In genomic region chr17:41784207-41784744, GRCh38 we compare ENCODE assay signal across 6 cellular contexts. TPM values are rescaled to one million over a fixed set of nuclear protein-coding genes. Genes with fewer than 3 reads are reported as not detected.
A peak's percentile ranks its signal among the peaks of the same experiment; 100 is the strongest.
DNase-seq lines count a peak whose midpoint lies in the region; ATAC-seq and TF ChIP-seq lines count a peak whose summit lies in the region.

No MANE protein-coding gene starts in this region.

- peak overlapping the region; percentile 99 for H3K27ac ChIP-seq in mucosa of rectum (ENCODE audit: low read depth in 2 of 2, low read length in 2 of 2)

- POLR2A ChIA-PET in WTC11 (lab: Charles Lee): interaction anchor here (0.7 to 4.1 kb wide), 10 partner anchors 7 to 233 kb away, joined by 3 to 142 read pairs (median 24); partner anchors contain the start of genes DNAJC7, EIF1, FKBP10 and KLHL11

- peak overlapping the region; percentile 99 for H3K27ac Mint-ChIP-seq in WTC11

- H3K27me3 Mint-ChIP-seq in WTC11 (ENCODE audit: low read depth): no peaks in the 10 kb centered on the region

- peaks cover 0 to 3% of the 10 kb centered on the region in 2 donors for H3K36me3 ChIP-seq in mucosa of rectum (ENCODE audit: control insufficient read depth in 2 of 2, insufficient read depth in 2 of 2, low read length in 2 of 2)

- H3K9ac ChIP-seq in mucosa of rectum (ENCODE audit: low read depth in 1 of 2, low read length in 2 of 2): peak overlapping the region in 1 of 2 donors; percentile 98

- ATAC-seq in WTC11: peak; percentile 1
- no peak for ATAC-seq in HG03095 (IDR thresholded peaks at IDR 0.05; ENCODE audit: unreplicated experiment)
- ATAC-seq in HG02678 (IDR thresholded peaks at IDR 0.05; ENCODE audit: unreplicated experiment): no peak
- ATAC-seq in GM21447 (IDR thresholded peaks at IDR 0.05; ENCODE audit: unreplicated experiment): no peak

- no peak overlapping the region for H3K4me3 ChIP-seq in GM12865 (ENCODE audit: low read depth, low read length)
- peak overlapping the region; percentile 85 to 87 for H3K4me3 ChIP-seq in mucosa of rectum (ENCODE audit: low read length in 2 of 2)

- H3K4me3 Mint-ChIP-seq in WTC11: peak overlapping the region; percentile 88

- H3K9me3 ChIP-seq in mucosa of rectum (ENCODE audit: control insufficient read depth in 2 of 2, low read length in 2 of 2): no peaks in the 10 kb centered on the region

- peak; percentile 29 for DNase-seq in GM12865 (ENCODE audit: low read depth)
- DNase-seq in WTC11 (ENCODE audit: low spot score): peak; percentile 67

- peaks cover 44% of the 10 kb centered on the region for H3K4me1 Mint-ChIP-seq in WTC11

- H3K27me3 ChIP-seq in mucosa of rectum (ENCODE audit: control insufficient read depth in 2 of 2, insufficient read depth in 2 of 2, low read length in 2 of 2): no peaks in the 10 kb centered on the region

- H3K4me1 ChIP-seq in mucosa of rectum (ENCODE audit: control insufficient read depth in 2 of 2, insufficient read depth in 2 of 2, low read length in 2 of 2): peaks cover 20 to 34% of the 10 kb centered on the region in 2 donors

- CTCF ChIA-PET in WTC11 (lab: Charles Lee): interaction anchor here (0.7 to 7.2 kb wide), 12 partner anchors 9 to 234 kb away, joined by 3 to 252 read pairs (median 17); partner anchors contain the start of genes ACLY, DNAJC7, FKBP10 and ODAD4

- H3K9me3 Mint-ChIP-seq in WTC11: no peaks in the 10 kb centered on the region

- no peaks in the 10 kb centered on the region; the same call in 1 of the 2 replicates for H3K36me3 Mint-ChIP-seq in WTC11

- TF ChIP-seq CTCF in GM12865 (IDR thresholded peaks at IDR 0.05; ENCODE audit: insufficient read depth, low read depth, low read length, missing control alignments) (no peak), WTC11 (IDR thresholded peaks at IDR 0.05) (no peak)

TF ChIP-seq in WTC11, 78 proteins besides CTCF, POLR2A, EP300 and RAD21:
- no peak for TF ChIP-seq CBFB (CRISPR knock-in tag; IDR thresholded peaks at IDR 0.05; ENCODE audit: low read depth)
- TF ChIP-seq ZNF281 (CRISPR knock-in tag; IDR thresholded peaks at IDR 0.05): peak; percentile 15; the same call in 1 of the 2 replicates

RNA-seq across cellular contexts. Expression of gene JUP, which starts 2.2 kb away (rescaled TPM):
- total RNA-seq in WTC11 (2021): 93.5 to 103 TPM (median 100 TPM) in 3 replicates

RNA-seq across cellular contexts. Expression of gene P3H4, which starts 27.5 kb away (rescaled TPM):
- 32.1 to 34.6 TPM (median 33.5 TPM) in 3 replicates for total RNA-seq in WTC11 (2021)

RNA-seq across cellular contexts. Expression of gene FKBP10, which starts 28.5 kb away (rescaled TPM):
- total RNA-seq in WTC11 (2021): 227 to 243 TPM (median 232 TPM) in 3 replicates

RNA-seq across cellular contexts. Expression of gene HAP1, which starts 49.8 kb away (rescaled TPM):
- 4.4 to 5.0 TPM (median 4.4 TPM) in 3 replicates for total RNA-seq in WTC11 (2021)

RNA-seq across cellular contexts. Expression of gene NT5C3B, which starts 51.8 kb away (rescaled TPM):
- 58.1 to 62.9 TPM (median 59.4 TPM) in 3 replicates for total RNA-seq in WTC11 (2021)
